ENCODE assay signal across 10 cellular contexts in genomic region chr17:10036511-10037061, GRCh38.
DNase-seq lines count a peak whose midpoint lies in the region; ATAC-seq, FAIRE-seq and TF ChIP-seq lines count a peak whose summit lies in the region.
"Had no signal": no experiment of that assay in that cellular context is flagged by ENCODE, and none has a peak within 500 bp of the region (broad histone marks: within the 10 kb centered on the region; RNA-seq: fewer than 3 reads in every experiment).

No MANE protein-coding gene starts in this region.

- H4K5ac ChIP-seq in H1 (ENCODE audit: insufficient read length, low read depth, low read length) = no peak overlapping the region

- POLR2A ChIA-PET in H1 (lab: Charles Lee; ENCODE audit: partially characterized antibody) = no interaction called here
- POLR2A ChIA-PET in activated CD4-positive, alpha-beta memory T cell treated with anti-CD3 and anti-CD28 coated beads, Interleukin-2, amount 10 ng/mL, durations not matched to agents 7 days and 5 days (lab: Charles Lee) = no interaction called here

- H3K27ac ChIP-seq in H1 (ENCODE audit: low read depth, low read length) = no peak overlapping the region
- H3K27ac ChIP-seq in lung (ENCODE audit: low read depth in 1 of 2, low read length in 1 of 2) = peak overlapping the region; percentile 71 to 74
- H3K27ac ChIP-seq in sigmoid colon = peak overlapping the region; percentile 68 to 81 (median 80)

- H3K27ac Mint-ChIP-seq in activated CD4-positive, alpha-beta memory T cell treated with anti-CD3 and anti-CD28 coated beads, Interleukin-2, amount 10 ng/mL, durations not matched to agents 7 days and 5 days = no peak overlapping the region
- H3K27ac Mint-ChIP-seq: activated T-cell treated with anti-CD3 and anti-CD28 coated beads, Interleukin-2, amount 50 U/mL, for 72 hours had no signal

- intact Hi-C loops in sigmoid colon (cut with DNase I) = loop anchor here (5.0 kb wide), 1 partner anchor 91 kb away; no protein-coding TSS in a partner anchor

- H2BK20ac ChIP-seq in H1 (ENCODE audit: low read length) = no peak overlapping the region

- H3K4me3 Mint-ChIP-seq in activated CD4-positive, alpha-beta memory T cell treated with anti-CD3 and anti-CD28 coated beads, Interleukin-2, amount 10 ng/mL, durations not matched to agents 7 days and 5 days = no peak overlapping the region
- H3K4me3 Mint-ChIP-seq: activated T-cell treated with anti-CD3 and anti-CD28 coated beads, Interleukin-2, amount 50 U/mL, for 72 hours had no signal

- peak overlapping the region; percentile 20; the same call in 1 of the 2 replicates for H4K8ac ChIP-seq in H1 (ENCODE audit: extremely low read depth, insufficient read depth, low read length)

- H4K20me1 ChIP-seq in H1 (replicated peaks in 1 of 2; ENCODE audit: control insufficient read depth in 1 of 2, insufficient read depth in 2 of 2, low read length in 2 of 2) = no peaks in the 10 kb centered on the region

- no peak overlapping the region for H2BK120ac ChIP-seq in H1 (replicated peaks; ENCODE audit: low read depth, low read length)

- H2BK12ac ChIP-seq in H1 (ENCODE audit: low read depth, low read length) = no peak overlapping the region

- H3K9me3 ChIP-seq in H1 (ENCODE audit: insufficient read depth in 2 of 2, low read depth in 1 of 2, low read length in 1 of 2) (no peaks in the 10 kb centered on the region), lung (ENCODE audit: control insufficient read depth in 2 of 2, insufficient read depth in 1 of 2, low read length in 1 of 2) (peaks cover 0 to 3% of the 10 kb centered on the region in 2 donors), sigmoid colon (no peaks in the 10 kb centered on the region)

- no peaks in the 10 kb centered on the region for H3K27me3 Mint-ChIP-seq in activated CD4-positive, alpha-beta memory T cell treated with anti-CD3 and anti-CD28 coated beads, Interleukin-2, amount 10 ng/mL, durations not matched to agents 7 days and 5 days

- H3K18ac ChIP-seq in H1 (ENCODE audit: extremely low read depth, low read length) = no peak overlapping the region; the same call in 1 of the 2 replicates

- no peak overlapping the region for H3K4me2 ChIP-seq in H1 (ENCODE audit: insufficient read depth in 1 of 2, low read depth in 2 of 2, low read length in 2 of 2)

- FAIRE-seq in H1 (lab: Jason Lieb, UNC) = no peak

- H3K4me1 ChIP-seq in H1 (replicated peaks in 1 of 4; ENCODE audit: control insufficient read depth in 3 of 4, insufficient read depth in 4 of 4, low read length in 3 of 4) (peaks cover 0 to 5% (median 0%) of the 10 kb centered on the region in 4 experiments; a peak in 1 of 7 replicates), lung (ENCODE audit: control insufficient read depth in 2 of 2, insufficient read depth in 2 of 2, low read length in 2 of 2) (peaks cover 0 to 3% of the 10 kb centered on the region in 2 donors), sigmoid colon (peaks cover 0 to 21% (median 7%) of the 10 kb centered on the region in 4 donors)

- TF ChIP-seq EP300 in H1 (IDR thresholded peaks at IDR 0.05; ENCODE audit: borderline replicate concordance in 1 of 2, low read depth in 2 of 2, low read length in 2 of 2) (no peak), sigmoid colon (IDR thresholded peaks at IDR 0.05) (peak in 1 of 4 donors; percentile 23)

- ATAC-seq in lung (ENCODE audit: insufficient read depth, low FRiP score) = peak; percentile 59
- ATAC-seq in HG02759 (IDR thresholded peaks at IDR 0.05; ENCODE audit: unreplicated experiment) = no peak
- ATAC-seq: activated T-cell treated with anti-CD3 and anti-CD28 coated beads, Interleukin-2, amount 50 U/mL, for 72 hours had no signal

- H2AFZ ChIP-seq in H1 (ENCODE audit: low read length) = no peak overlapping the region

- 88% methylated on average over 11 of the region's 11 CpGs; no CpG with 5 or more reads in 1 of the 2 experiments for WGBS in H1 (ENCODE audit: extremely low coverage in 1 of 2, insufficient coverage in 1 of 2, insufficient read length in 1 of 2, insufficient replicate concordance in 2 of 2, low coverage in 1 of 2, low lambda C conversion rate in 2 of 2, missing lambda C conversion rate in 1 of 2), 2 experiments
- 31 to 55% methylated on average over 11 of the region's 11 CpGs for WGBS in lung, 2 donors
- 70 to 73% methylated on average over 11 of the region's 11 CpGs for WGBS in sigmoid colon, 2 donors

- H3K79me1 ChIP-seq in H1 (ENCODE audit: low read depth, low read length) = no peaks in the 10 kb centered on the region

- no peak overlapping the region for H3K4ac ChIP-seq in H1 (replicated peaks; ENCODE audit: insufficient read length, low read depth, low read length)

- H3K9me3 Mint-ChIP-seq in activated CD4-positive, alpha-beta memory T cell treated with anti-CD3 and anti-CD28 coated beads, Interleukin-2, amount 10 ng/mL, durations not matched to agents 7 days and 5 days = no peaks in the 10 kb centered on the region
- H3K9me3 Mint-ChIP-seq: activated T-cell treated with anti-CD3 and anti-CD28 coated beads, Interleukin-2, amount 50 U/mL, for 72 hours had no signal

- TF ChIP-seq RAD21 in H1 (IDR thresholded peaks at IDR 0.05 in 1 of 2, conservative IDR thresholded peaks at IDR 0.05 in 1 of 2; ENCODE audit: low read depth in 2 of 2, low read length in 2 of 2) = no peak

- H3K27me3 ChIP-seq in H1 (replicated peaks in 1 of 4; ENCODE audit: control insufficient read depth in 3 of 4, extremely low read depth in 1 of 4, insufficient read depth in 3 of 4, low read length in 3 of 4) (no peaks in the 10 kb centered on the region), lung (ENCODE audit: control insufficient read depth, insufficient read depth) (no peaks in the 10 kb centered on the region), sigmoid colon (no peaks in the 10 kb centered on the region)

- CTCF ChIA-PET in H1 (lab: Charles Lee; ENCODE audit: partially characterized antibody) = no interaction called here
- CTCF ChIA-PET in activated CD4-positive, alpha-beta memory T cell treated with anti-CD3 and anti-CD28 coated beads, Interleukin-2, amount 10 ng/mL, durations not matched to agents 7 days and 5 days (lab: Charles Lee) = no interaction called here

- H3K36me3 Mint-ChIP-seq in activated CD4-positive, alpha-beta memory T cell treated with anti-CD3 and anti-CD28 coated beads, Interleukin-2, amount 10 ng/mL, durations not matched to agents 7 days and 5 days (ENCODE audit: low read depth) = no peaks in the 10 kb centered on the region

- no peak overlapping the region for H3K4me3 ChIP-seq in H1 (ENCODE audit: extremely low read depth in 1 of 4, insufficient read depth in 2 of 4, low read depth in 3 of 4, low read length in 4 of 4)
- H3K4me3 ChIP-seq in lung = no peak overlapping the region
- H3K4me3 ChIP-seq in sigmoid colon = peak overlapping the region; percentile 17 to 39 (median 36)

- no peak overlapping the region for H3K14ac ChIP-seq in H1 (ENCODE audit: insufficient read length)

- H3K36me3 ChIP-seq in H1 (ENCODE audit: control insufficient read depth in 2 of 4, insufficient read depth in 4 of 4, low read length in 3 of 4) (no peaks in the 10 kb centered on the region), lung (ENCODE audit: control insufficient read depth in 2 of 2, insufficient read depth in 2 of 2, low read length in 2 of 2) (no peaks in the 10 kb centered on the region), sigmoid colon (no peaks in the 10 kb centered on the region)

- H2BK15ac ChIP-seq in H1 (ENCODE audit: low read length) = no peak overlapping the region

- TF ChIP-seq POLR2A in H1 (IDR thresholded peaks at IDR 0.05; ENCODE audit: control extremely low read depth in 1 of 2, low read depth in 2 of 2, low read length in 2 of 2) (no peak), sigmoid colon (IDR thresholded peaks at IDR 0.05) (peak in 1 of 2 donors; percentile 47)

- no peaks in the 10 kb centered on the region for H3K79me2 ChIP-seq in H1 (ENCODE audit: control insufficient read depth in 1 of 2, insufficient read depth in 2 of 2, low read length in 2 of 2)

- no peak overlapping the region for H3K9ac ChIP-seq in H1 (replicated peaks in 1 of 4; ENCODE audit: extremely low read depth in 1 of 4, low read depth in 3 of 4, low read length in 3 of 4)

- no peak overlapping the region for H2AK5ac ChIP-seq in H1 (ENCODE audit: low read depth, low read length)

- no peak overlapping the region for H3K56ac ChIP-seq in H1 (replicated peaks; ENCODE audit: insufficient read length, low read depth, low read length)

- H4K91ac ChIP-seq in H1 (replicated peaks; ENCODE audit: insufficient read length, low read length) = no peak overlapping the region

- no peaks in the 10 kb centered on the region for H3K4me1 Mint-ChIP-seq in activated CD4-positive, alpha-beta memory T cell treated with anti-CD3 and anti-CD28 coated beads, Interleukin-2, amount 10 ng/mL, durations not matched to agents 7 days and 5 days

- no peak overlapping the region for H2BK5ac ChIP-seq in H1 (ENCODE audit: low read depth, low read length)

- no peaks in the 10 kb centered on the region for H3K23me2 ChIP-seq in H1 (ENCODE audit: low read depth, low read length)

- peak; percentile 61 for DNase-seq in CD1c-positive myeloid dendritic cell (ENCODE audit: extremely low spot score)
- no peak for DNase-seq in H1 (ENCODE audit: low read depth in 1 of 2, low spot score in 2 of 2)
- peak; percentile 60 for DNase-seq in lung (ENCODE audit: low spot score)
- DNase-seq in sigmoid colon = peak; percentile 92
- no peak for DNase-seq in NCI-H2196 (lab: John Stamatoyannopoulos, UW; ENCODE audit: unreplicated experiment)
- no peak for DNase-seq in activated CD4-positive, alpha-beta memory T cell treated with anti-CD3 and anti-CD28 coated beads, Interleukin-2, amount 10 ng/mL, durations not matched to agents 7 days and 5 days
- DNase-seq in DMS153 (lab: John Stamatoyannopoulos, UW) = no peak
- DNase-seq: activated T-cell treated with anti-CD3 and anti-CD28 coated beads, Interleukin-2, amount 50 U/mL, for 72 hours; NCI-H1048 had no signal

- TF ChIP-seq CTCF in H1 (IDR thresholded peaks at IDR 0.05; ENCODE audit: control extremely low read depth in 1 of 3, insufficient read depth in 1 of 3, low read depth in 1 of 3, low read length in 3 of 3) (no peak), lung (IDR thresholded peaks at IDR 0.05; ENCODE audit: control extremely low read depth, extremely low read depth) (no peak), sigmoid colon (IDR thresholded peaks at IDR 0.05) (no peak)

- H3K23ac ChIP-seq in H1 (ENCODE audit: insufficient read length) = no peak overlapping the region

TF ChIP-seq in H1, 55 proteins besides CTCF, POLR2A, EP300 and RAD21 (continues in another document):
- TF ChIP-seq RFX5 (IDR thresholded peaks at IDR 0.05; ENCODE audit: borderline replicate concordance, low read depth, low read length) (no peak), RNF2 (IDR thresholded peaks at IDR 0.05; ENCODE audit: borderline replicate concordance, low read depth, low read length, missing control alignments, poor library complexity, severe bottlenecking) (no peak), EZH2 (IDR thresholded peaks at IDR 0.05; ENCODE audit: low read depth, low read length, severe bottlenecking) (no peak), POU5F1 (IDR thresholded peaks at IDR 0.05; ENCODE audit: low read depth, low read length) (no peak)

Comparison
In these comparisons a context has a peak if more than half of its experiments do, and no peak if none do; other contexts are left out.
1. DNase-seq: peak in CD1c-positive myeloid dendritic cell (single experiment), lung (single experiment) and sigmoid colon (single experiment); none in H1 (0 of 2), NCI-H2196 (single experiment), activated CD4-positive, alpha-beta memory T cell treated with anti-CD3 and anti-CD28 coated beads, Interleukin-2, amount 10 ng/mL, durations not matched to agents 7 days and 5 days (single experiment) and DMS153 (single experiment).
2. H3K4me3 ChIP-seq: peak in sigmoid colon (4 of 4); none in H1 (0 of 4) and lung (single experiment).